ENCODE assay signal across 28 cellular contexts in genomic region chr11:42812408-42812807, GRCh38.
"Had no signal": no experiment of that assay in that cellular context is flagged by ENCODE, and none has a peak within 500 bp of the region (broad histone marks: within the 10 kb centered on the region; RNA-seq: fewer than 3 reads in every experiment).

No MANE protein-coding gene starts in this region.

- H3K9me3 Mint-ChIP-seq: activated CD4-positive, alpha-beta T cell treated with anti-CD3 and anti-CD28 coated beads, Interleukin-2, amount 10 ng/mL, durations not matched to agents 24 days and 14 days; activated naive CD4-positive, alpha-beta T cell treated with anti-CD3 and anti-CD28 coated beads, Interleukin-2, amount 10 ng/mL, durations not matched to agents 7 days and 5 days had no signal

- H3K27me3 Mint-ChIP-seq: activated CD4-positive, alpha-beta T cell treated with anti-CD3 and anti-CD28 coated beads, Interleukin-2, amount 10 ng/mL, durations not matched to agents 24 days and 14 days; activated naive CD4-positive, alpha-beta T cell treated with anti-CD3 and anti-CD28 coated beads, Interleukin-2, amount 10 ng/mL, durations not matched to agents 7 days and 5 days; activated naive CD8-positive, alpha-beta T cell; activated naive CD8-positive, alpha-beta T cell treated with anti-CD3 and anti-CD28 coated beads, Interleukin-2, amount 50 U/mL, for 24 hours; activated T-cell treated with anti-CD3 and anti-CD28 coated beads, Interleukin-2, amount 50 U/mL, for 24 hours; brain had no signal

- DNase-seq: activated CD4-positive, alpha-beta T cell treated with anti-CD3 and anti-CD28 coated beads for 1 hour; activated CD4-positive, alpha-beta T cell treated with anti-CD3 and anti-CD28 coated beads, Interleukin-2, amount 10 ng/mL, durations not matched to agents 24 days and 14 days; activated CD4-positive, alpha-beta T cell treated with anti-CD3 and anti-CD28 coated beads, Interleukin-2, amount 50 U/mL, for 4 hours; activated CD4-positive, CD25-positive, alpha-beta regulatory T cell; activated CD8-positive, alpha-beta T cell treated with anti-CD3 and anti-CD28 coated beads, Interleukin-2, amount 10 ng/mL, durations not matched to agents 7 days and 5 days; activated naive CD4-positive, alpha-beta T cell treated with anti-CD3 and anti-CD28 coated beads, Interleukin-2, amount 10 ng/mL, durations not matched to agents 7 days and 5 days; activated naive CD8-positive, alpha-beta T cell treated with anti-CD3 and anti-CD28 coated beads, Interleukin-2, amount 50 U/mL, for 24 hours; activated T-cell treated with anti-CD3 and anti-CD28 coated beads, Interleukin-2, amount 50 U/mL, for 24 hours; anterior cingulate cortex; caudate nucleus; cerebellar nuclear complex; NCI-H1105; NCI-H1417 treated with DMSO at 0.1 percent for 48 hours; NCI-H2029; NCI-H2171 treated with DMSO at 0.1 percent for 48 hours; NCI-H2227 treated with DMSO at 0.1 percent for 48 hours; NCI-H446; NCI-H510A treated with DMSO at 0.1 percent for 48 hours; NCI-H526 treated with DMSO at 0.1 percent for 48 hours; NCI-H82; SHP77; SJCRH30; T1000; WERI-Rb-1 had no signal

- H3K36me3 Mint-ChIP-seq: activated naive CD4-positive, alpha-beta T cell treated with anti-CD3 and anti-CD28 coated beads, Interleukin-2, amount 10 ng/mL, durations not matched to agents 7 days and 5 days; activated naive CD8-positive, alpha-beta T cell; brain had no signal

- H3K27ac Mint-ChIP-seq: activated CD4-positive, alpha-beta T cell treated with anti-CD3 and anti-CD28 coated beads, Interleukin-2, amount 10 ng/mL, durations not matched to agents 24 days and 14 days; activated CD8-positive, alpha-beta T cell treated with anti-CD3 and anti-CD28 coated beads, Interleukin-2, amount 10 ng/mL, durations not matched to agents 7 days and 5 days; activated naive CD4-positive, alpha-beta T cell treated with anti-CD3 and anti-CD28 coated beads, Interleukin-2, amount 10 ng/mL, durations not matched to agents 7 days and 5 days; activated naive CD8-positive, alpha-beta T cell; activated naive CD8-positive, alpha-beta T cell treated with anti-CD3 and anti-CD28 coated beads, Interleukin-2, amount 50 U/mL, for 24 hours; activated T-cell treated with anti-CD3 and anti-CD28 coated beads, Interleukin-2, amount 50 U/mL, for 24 hours had no signal

- H3K4me1 Mint-ChIP-seq: activated CD4-positive, alpha-beta T cell treated with anti-CD3 and anti-CD28 coated beads, Interleukin-2, amount 10 ng/mL, durations not matched to agents 24 days and 14 days; activated naive CD4-positive, alpha-beta T cell treated with anti-CD3 and anti-CD28 coated beads, Interleukin-2, amount 10 ng/mL, durations not matched to agents 7 days and 5 days; activated naive CD8-positive, alpha-beta T cell treated with anti-CD3 and anti-CD28 coated beads, Interleukin-2, amount 50 U/mL, for 24 hours; brain had no signal

- H3K4me3 Mint-ChIP-seq: activated CD4-positive, alpha-beta T cell treated with anti-CD3 and anti-CD28 coated beads, Interleukin-2, amount 10 ng/mL, durations not matched to agents 24 days and 14 days; activated CD8-positive, alpha-beta T cell treated with anti-CD3 and anti-CD28 coated beads, Interleukin-2, amount 10 ng/mL, durations not matched to agents 7 days and 5 days; activated naive CD4-positive, alpha-beta T cell treated with anti-CD3 and anti-CD28 coated beads, Interleukin-2, amount 10 ng/mL, durations not matched to agents 7 days and 5 days; activated naive CD8-positive, alpha-beta T cell; activated naive CD8-positive, alpha-beta T cell treated with anti-CD3 and anti-CD28 coated beads, Interleukin-2, amount 50 U/mL, for 24 hours; activated T-cell treated with anti-CD3 and anti-CD28 coated beads, Interleukin-2, amount 50 U/mL, for 24 hours; brain had no signal

- ATAC-seq: activated CD8-positive, alpha-beta T cell treated with anti-CD3 and anti-CD28 coated beads, Interleukin-2, amount 10 ng/mL, durations not matched to agents 7 days and 5 days; activated naive CD8-positive, alpha-beta T cell treated with anti-CD3 and anti-CD28 coated beads, Interleukin-2, amount 50 U/mL, for 24 hours; K562; Panc1 had no signal
